ENCODE assay signal across 14 cellular contexts in genomic region chr7:2810682-2811471, GRCh38. TPM values are rescaled to one million over a fixed set of nuclear protein-coding genes. Genes with fewer than 3 reads are reported as not detected.
DNase-seq lines count a peak whose midpoint lies in the region; ATAC-seq, FAIRE-seq and TF ChIP-seq lines count a peak whose summit lies in the region.
"Had no signal": no experiment of that assay in that cellular context is flagged by ENCODE, and none has a peak within 500 bp of the region (broad histone marks: within the 10 kb centered on the region; RNA-seq: fewer than 3 reads in every experiment).

No MANE protein-coding gene starts in this region.

- no peaks in the 10 kb centered on the region for H4K20me1 ChIP-seq in HepG2 (ENCODE audit: insufficient read depth, low read length)

- in situ Hi-C loops in HepG2 (cut with HindIII; ENCODE audit: extremely low pct_ligation_motif_present, low pct_unique_long_range_greater_than_20kb) (no loop called here), GM13976 (cut with MboI; ENCODE audit: low sequenced_read_pairs, unreplicated experiment) (no loop called here)

- peak overlapping the region; percentile 1 for H3K27ac ChIP-seq in duodenal mucosa (ENCODE audit: low read depth, low read length)
- H3K27ac ChIP-seq in HepG2 (ENCODE audit: extremely low read length, insufficient read depth, low read length): peak overlapping the region; percentile 66

- CTCF ChIA-PET in HepG2 (lab: Yijun Ruan, JAX; ENCODE audit: low intra/inter-chr PET ratio, low total read pairs): no interaction called here

- H3K9me3 Mint-ChIP-seq in HFFc6: no peaks in the 10 kb centered on the region
- H3K9me3 Mint-ChIP-seq in stimulated activated naive B cell treated with anti-CD40 and anti-IgM and Interleukin-4, amounts not matched to agents 10 μg/mL and 1 μg/mL and 100 μg/mL, for 72 hours: no peaks in the 10 kb centered on the region
- H3K9me3 Mint-ChIP-seq: activated T-cell treated with anti-CD3 and anti-CD28 coated beads, Interleukin-2, amount 50 U/mL, for 4 hours; CD4-positive, CD25-positive, alpha-beta regulatory T cell; stimulated activated effector memory CD8-positive, alpha-beta T cell treated with anti-CD3 and anti-CD28 coated beads, Interleukin-12 subunit alpha, Interleukin-12 subunit beta, amount 100 ng/mL, for 72 hours had no signal

- H2AFZ ChIP-seq in HepG2 (ENCODE audit: low read length): no peak overlapping the region

- peaks cover 44% of the 10 kb centered on the region for H3K36me3 Mint-ChIP-seq in HFFc6 (ENCODE audit: low read depth)
- H3K36me3 Mint-ChIP-seq in stimulated activated naive B cell treated with anti-CD40 and anti-IgM and Interleukin-4, amounts not matched to agents 10 μg/mL and 1 μg/mL and 100 μg/mL, for 72 hours: peaks cover 30 to 34% of the 10 kb centered on the region in 2 donors
- H3K36me3 Mint-ChIP-seq: stimulated activated effector memory CD8-positive, alpha-beta T cell treated with anti-CD3 and anti-CD28 coated beads, Interleukin-12 subunit alpha, Interleukin-12 subunit beta, amount 100 ng/mL, for 72 hours had no signal

- peaks cover 89% of the 10 kb centered on the region for H3K79me2 ChIP-seq in HepG2 (ENCODE audit: insufficient read depth, low read length)

- H3K9me3 ChIP-seq in duodenal mucosa (ENCODE audit: control insufficient read depth in 1 of 2, low read length in 2 of 2) (no peaks in the 10 kb centered on the region), HepG2 (ENCODE audit: low read length) (no peaks in the 10 kb centered on the region)

- intact Hi-C loops in HepG2 (cut with micrococcal nuclease; ENCODE audit: unreplicated experiment): no loop called here

- POLR2A ChIA-PET in HepG2 (lab: Yijun Ruan, JAX): interaction anchor here (0.9 to 1.5 kb wide), 6 partner anchors 9 to 45 kb away, joined by 3 to 5 read pairs (median 4); no protein-coding TSS in a partner anchor

- WGBS in HepG2 (ENCODE audit: low lambda C conversion rate): 46% methylated on average over 15 of the region's 16 CpGs

- DNase-seq in HFFc6 (no peak), HepG2 (ENCODE audit: low spot score) (no peak), GM13976 (ENCODE audit: low spot score) (no peak), NCI-H226 (no peak), NCI-H1048 (lab: John Stamatoyannopoulos, UW) (no peak)
- DNase-seq in stimulated activated naive B cell treated with anti-CD40 and anti-IgM and Interleukin-4, amounts not matched to agents 10 μg/mL and 1 μg/mL and 100 μg/mL, for 72 hours: no peak
- no peak for DNase-seq in stimulated activated CD4-positive, alpha-beta T cell treated with anti-CD3 and anti-CD28 coated beads, Interleukin-15, amount 100 ng/mL, for 24 hours
- DNase-seq: activated T-cell treated with anti-CD3 and anti-CD28 coated beads, Interleukin-2, amount 50 U/mL, for 4 hours; CD4-positive, CD25-positive, alpha-beta regulatory T cell; GDM1; mesendoderm; NCI-H1694 treated with DMSO at 0.1 percent for 48 hours had no signal

- H3K4me1 Mint-ChIP-seq in HFFc6 (ENCODE audit: low read depth): peaks cover 49% of the 10 kb centered on the region
- peaks cover 51 to 77% of the 10 kb centered on the region in 2 donors for H3K4me1 Mint-ChIP-seq in stimulated activated naive B cell treated with anti-CD40 and anti-IgM and Interleukin-4, amounts not matched to agents 10 μg/mL and 1 μg/mL and 100 μg/mL, for 72 hours

- H3K4me3 Mint-ChIP-seq in HFFc6: no peak overlapping the region
- H3K4me3 Mint-ChIP-seq in stimulated activated naive B cell treated with anti-CD40 and anti-IgM and Interleukin-4, amounts not matched to agents 10 μg/mL and 1 μg/mL and 100 μg/mL, for 72 hours: no peak overlapping the region
- H3K4me3 Mint-ChIP-seq: activated T-cell treated with anti-CD3 and anti-CD28 coated beads, Interleukin-2, amount 50 U/mL, for 4 hours; CD4-positive, CD25-positive, alpha-beta regulatory T cell; stimulated activated effector memory CD8-positive, alpha-beta T cell treated with anti-CD3 and anti-CD28 coated beads, Interleukin-12 subunit alpha, Interleukin-12 subunit beta, amount 100 ng/mL, for 72 hours had no signal

- TF ChIP-seq EP300 in HepG2 (IDR thresholded peaks at IDR 0.05; ENCODE audit: low read depth in 2 of 2, low read length in 2 of 2) (no peak), HepG2 (CRISPR knock-in tag; IDR thresholded peaks at IDR 0.05; ENCODE audit: borderline replicate concordance) (no peak)

- no peak overlapping the region for H3K9ac ChIP-seq in duodenal mucosa (ENCODE audit: low read depth in 1 of 2, low read length in 2 of 2)
- peak overlapping the region; percentile 66 for H3K9ac ChIP-seq in HepG2 (ENCODE audit: insufficient read depth, low read depth, low read length)

- H3K27me3 Mint-ChIP-seq in HFFc6 (ENCODE audit: insufficient read depth): peaks cover 3% of the 10 kb centered on the region; the same call in 1 of the 2 replicates
- H3K27me3 Mint-ChIP-seq in stimulated activated naive B cell treated with anti-CD40 and anti-IgM and Interleukin-4, amounts not matched to agents 10 μg/mL and 1 μg/mL and 100 μg/mL, for 72 hours: no peaks in the 10 kb centered on the region
- H3K27me3 Mint-ChIP-seq: CD4-positive, CD25-positive, alpha-beta regulatory T cell had no signal

- peak overlapping the region; percentile 86 for H3K4me2 ChIP-seq in HepG2 (ENCODE audit: low read depth, low read length)

- H3K27me3 ChIP-seq in duodenal mucosa (ENCODE audit: control insufficient read depth in 1 of 2, insufficient read depth in 2 of 2, low read length in 2 of 2) (no peaks in the 10 kb centered on the region), HepG2 (ENCODE audit: control insufficient read depth in 1 of 2, insufficient read depth in 2 of 2, low read length in 2 of 2) (no peaks in the 10 kb centered on the region)

- H3K4me1 ChIP-seq in duodenal mucosa (ENCODE audit: control insufficient read depth in 1 of 2, insufficient read depth in 2 of 2, low read length in 2 of 2): peaks cover 0 to 7% of the 10 kb centered on the region in 2 donors
- peaks cover 71% of the 10 kb centered on the region for H3K4me1 ChIP-seq in HepG2 (ENCODE audit: insufficient read depth, low read length)

- FAIRE-seq in HepG2 (lab: Jason Lieb, UNC): no peak

- no peak for TF ChIP-seq RAD21 in HepG2 (CRISPR knock-in tag; IDR thresholded peaks at IDR 0.05)

- BruUV-seq in HepG2 (replicated peaks; lab: Mats Ljungman, UMichigan): no TSS peak

- H3K36me3 ChIP-seq in duodenal mucosa (ENCODE audit: control insufficient read depth in 1 of 2, insufficient read depth in 2 of 2, low read length in 2 of 2): no peaks in the 10 kb centered on the region
- 0 out of 5 replicates have a peak, but pooled peaks cover 0 to 4% of the 10 kb centered on the region in 2 experiments for H3K36me3 ChIP-seq in HepG2 (replicated peaks in 1 of 2; ENCODE audit: control insufficient read depth in 1 of 2, insufficient read depth in 2 of 2, low read length in 2 of 2)

- TF ChIP-seq POLR2A in HepG2 (IDR thresholded peaks at IDR 0.05; ENCODE audit: insufficient read depth in 1 of 2, low read depth in 2 of 2, low read length in 2 of 2): no peak

- H3K27ac Mint-ChIP-seq in HFFc6: peak overlapping the region; percentile 46; the same call in 1 of the 2 replicates
- peak overlapping the region; percentile 81 for H3K27ac Mint-ChIP-seq in stimulated activated naive B cell treated with anti-CD40 and anti-IgM and Interleukin-4, amounts not matched to agents 10 μg/mL and 1 μg/mL and 100 μg/mL, for 72 hours
- H3K27ac Mint-ChIP-seq: stimulated activated effector memory CD8-positive, alpha-beta T cell treated with anti-CD3 and anti-CD28 coated beads, Interleukin-12 subunit alpha, Interleukin-12 subunit beta, amount 100 ng/mL, for 72 hours had no signal

- TF ChIP-seq CTCF in HFFc6 (IDR thresholded peaks at IDR 0.05) (no peak), HepG2 (CRISPR knock-in tag; IDR thresholded peaks at IDR 0.05) (no peak), GM13976 (IDR thresholded peaks at IDR 0.05; ENCODE audit: borderline replicate concordance, control extremely low read depth, extremely low read depth, insufficient read depth, missing control alignments) (no peak)

- peak; percentile 61 for ATAC-seq in HepG2
- ATAC-seq in stimulated activated naive B cell treated with anti-CD40 and anti-IgM and Interleukin-4, amounts not matched to agents 10 μg/mL and 1 μg/mL and 100 μg/mL, for 72 hours (replicated peaks): peak in 1 of 2 donors; percentile 10
- ATAC-seq: activated T-cell treated with anti-CD3 and anti-CD28 coated beads, Interleukin-2, amount 50 U/mL, for 4 hours; stimulated activated effector memory CD8-positive, alpha-beta T cell treated with anti-CD3 and anti-CD28 coated beads, Interleukin-12 subunit alpha, Interleukin-12 subunit beta, amount 100 ng/mL, for 72 hours had no signal

- H3K4me3 ChIP-seq in duodenal mucosa (ENCODE audit: low read depth in 1 of 2, low read length in 2 of 2) (no peak overlapping the region), HepG2 (replicated peaks in 1 of 3; ENCODE audit: insufficient read depth in 1 of 3, low read depth in 2 of 3, low read length in 3 of 3) (peak overlapping the region in 2 of 3 experiments; percentile 39 to 61; a peak in 3 of 6 replicates)

TF ChIP-seq in HepG2, 621 proteins besides CTCF, POLR2A, EP300 and RAD21 (continues in another document):
- TF ChIP-seq SP1 (IDR thresholded peaks at IDR 0.05) (no peak), SP1 (CRISPR knock-in tag; IDR thresholded peaks at IDR 0.05) (no peak)

RNA-seq across cellular contexts. Expression of gene GNA12, which starts 33.2 kb away (rescaled TPM):
- 10 to 100 TPM; 52.9 to 61.9 (median 57.6) TPM for total RNA-seq in HFFc6 (2021; fragmentation: NEBNext Ultra II Directional; extraction: Animal tissue kit (Norgen Biotek cat#: 25700))
- 16.2 and 23.3 TPM in 2 replicates for total RNA-seq in HepG2 (2016; rRNA removed; fragmentation: Illumina TruSeq; extraction: Trizol)
- 7.2 and 7.5 TPM in 2 replicates for total RNA-seq in HepG2 (2016; cell fraction: cytosol; rRNA removed; fragmentation: Illumina TruSeq; extraction: Trizol; ENCODE audit: low read depth)
- 16.1 and 17.2 TPM in 2 replicates for total RNA-seq in HepG2 (2016; cell fraction: insoluble cytoplasmic fraction; rRNA removed; fragmentation: Illumina TruSeq; extraction: Trizol)
- total RNA-seq in HepG2 (2016; cell fraction: membrane; rRNA removed; fragmentation: Illumina TruSeq; extraction: Trizol): 26.9 and 27.9 TPM in 2 replicates
- total RNA-seq in HepG2 (2016; cell fraction: nucleus; rRNA removed; fragmentation: Illumina TruSeq; extraction: Trizol): 14.4 and 16.2 TPM in 2 replicates
- 50.9 and 68.0 TPM in 2 replicates for polyA plus RNA-seq in HepG2 (2011; rRNA removed)
- 45.6 and 47.6 TPM in 2 replicates for polyA plus RNA-seq in HepG2 (2011; cell fraction: cytosol; rRNA removed)
- polyA plus RNA-seq in HepG2 (2011; cell fraction: nucleus; rRNA removed): 34.2 and 39.3 TPM in 2 replicates
- 39.2 and 40.4 TPM in 2 replicates for polyA plus RNA-seq in HepG2 (2012)
- polyA plus RNA-seq in HepG2 (2016; cell fraction: cytosol; fragmentation: Illumina TruSeq; extraction: Trizol; ENCODE audit: low read depth): 11.0 and 12.4 TPM in 2 replicates
- polyA plus RNA-seq in HepG2 (2016; cell fraction: insoluble cytoplasmic fraction; fragmentation: Illumina TruSeq; extraction: Trizol; ENCODE audit: low read depth): 33.6 and 42.6 TPM in 2 replicates
- polyA plus RNA-seq in HepG2 (2016; cell fraction: membrane; fragmentation: Illumina TruSeq; extraction: Trizol; ENCODE audit: low read depth): 39.2 and 40.8 TPM in 2 replicates
- polyA plus RNA-seq in HepG2 (2016; cell fraction: nucleus; fragmentation: Illumina TruSeq; extraction: Trizol; ENCODE audit: insufficient read depth, low read depth): 26.9 and 29.3 TPM in 2 replicates
- 54.6 and 166 TPM in 2 replicates for polyA minus RNA-seq in HepG2 (2011; rRNA and poly(A)+ RNA removed; ENCODE audit: low replicate concordance)
- polyA minus RNA-seq in HepG2 (2011; cell fraction: cytosol; rRNA and poly(A)+ RNA removed): 37.4 and 48.5 TPM in 2 replicates
- polyA minus RNA-seq in HepG2 (2011; cell fraction: nucleus; rRNA and poly(A)+ RNA removed): 30.9 and 39.8 TPM in 2 replicates

Comparison
In these comparisons a context has a peak if more than half of its experiments do, and no peak if none do; other contexts are left out.
1. H3K4me3 ChIP-seq: peak in HepG2 (2 of 3); none in duodenal mucosa (0 of 2).